Comparison of ENCODE assay signal across 27 cellular contexts in the genomic region with DNA sequence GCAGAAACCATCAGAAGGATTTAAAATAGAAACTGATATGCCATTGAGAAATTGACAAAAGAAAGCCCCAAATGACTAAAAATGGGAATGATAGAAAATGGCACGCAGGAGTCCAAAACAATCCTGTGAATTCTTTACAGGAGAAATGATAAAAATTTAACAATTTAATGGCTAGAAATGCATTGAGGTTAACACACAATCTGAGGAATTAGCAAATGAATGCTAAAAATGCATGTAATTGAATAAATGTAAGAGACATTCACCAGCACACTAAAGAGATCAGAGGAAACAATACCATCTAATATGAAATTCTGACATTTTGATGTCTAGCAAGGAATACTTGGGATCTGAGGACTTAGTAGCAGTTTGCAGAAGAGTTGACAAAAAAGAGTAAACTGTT. TPM values are rescaled to one million over a fixed set of nuclear protein-coding genes. Genes with fewer than 3 reads are reported as not detected.
"Had no signal": no experiment of that assay in that cellular context is flagged by ENCODE, and none has a peak within 500 bp of the region (broad histone marks: within the 10 kb centered on the region; RNA-seq: fewer than 3 reads in every experiment).

No MANE protein-coding gene starts in this region.

- H3K79me2 ChIP-seq: hepatocyte had no signal

- H3K4me3 Mint-ChIP-seq: immature natural killer cell; mesothelial cell of epicardium; naive B cell; naive thymus-derived CD8-positive, alpha-beta T cell had no signal

- H3K27ac Mint-ChIP-seq: immature natural killer cell; mesothelial cell of epicardium; naive B cell; naive thymus-derived CD8-positive, alpha-beta T cell had no signal

- H3K36me3 Mint-ChIP-seq: mesothelial cell of epicardium, naive B cell had no signal

- H3K27ac ChIP-seq: coronary artery, dorsolateral prefrontal cortex, esophagus muscularis mucosa, foreskin keratinocyte, gastroesophageal sphincter, heart left ventricle, hepatocyte, left ventricle myocardium inferior, lower lobe of right lung had no signal

- H3K4me3 ChIP-seq: coronary artery, dorsolateral prefrontal cortex, esophagus muscularis mucosa, gastroesophageal sphincter, heart left ventricle, hepatocyte, left ventricle myocardium inferior, lower lobe of right lung, mucosa of descending colon had no signal

- H2AFZ ChIP-seq: hepatocyte had no signal

- H3K9me3 ChIP-seq: esophagus muscularis mucosa, gastroesophageal sphincter, left ventricle myocardium inferior, lower lobe of right lung, mucosa of descending colon had no signal

- DNase-seq: dermis blood vessel endothelial cell; dorsolateral prefrontal cortex; effector CD4-positive, alpha-beta T cell; effector memory CD4-positive, alpha-beta T cell; foreskin keratinocyte; heart left ventricle; hypothalamus; immature natural killer cell; islet precursor cell; kidney; kidney glomerular epithelial cell; left colon; left ventricle myocardium inferior; lower lobe of right lung; mesenchymal stem cell; mucosa of descending colon; naive B cell; naive thymus-derived CD8-positive, alpha-beta T cell had no signal

- H3K9me3 Mint-ChIP-seq: immature natural killer cell had no signal

- H3K4me2 ChIP-seq: hepatocyte had no signal

- H3K27me3 ChIP-seq: dorsolateral prefrontal cortex, esophagus muscularis mucosa, foreskin keratinocyte, gastroesophageal sphincter, heart left ventricle had no signal

- H3K36me3 ChIP-seq: esophagus muscularis mucosa, gastroesophageal sphincter, heart left ventricle, left ventricle myocardium inferior, lower lobe of right lung had no signal

- H3K4me1 Mint-ChIP-seq: immature natural killer cell, naive B cell had no signal

- H3K27me3 Mint-ChIP-seq: naive thymus-derived CD8-positive, alpha-beta T cell had no signal

- ATAC-seq: foreskin keratinocyte; gastroesophageal sphincter; heart left ventricle; left colon; left lobe of liver; lower lobe of right lung; mucosa of descending colon; naive thymus-derived CD8-positive, alpha-beta T cell had no signal

RNA-seq across cellular contexts. Expression of gene MARCHF4, which starts 37.0 kb away (rescaled TPM):
- total RNA-seq: esophagus muscularis mucosa; gastroesophageal sphincter; kidney; left lobe of liver; liver; mesenteric fat pad; naive thymus-derived CD8-positive, alpha-beta T cell had no signal
- polyA plus RNA-seq: esophagus; liver; naive thymus-derived CD8-positive, alpha-beta T cell had no signal
